Comparison of ENCODE assay signal across 12 cellular contexts in the genomic region with DNA sequence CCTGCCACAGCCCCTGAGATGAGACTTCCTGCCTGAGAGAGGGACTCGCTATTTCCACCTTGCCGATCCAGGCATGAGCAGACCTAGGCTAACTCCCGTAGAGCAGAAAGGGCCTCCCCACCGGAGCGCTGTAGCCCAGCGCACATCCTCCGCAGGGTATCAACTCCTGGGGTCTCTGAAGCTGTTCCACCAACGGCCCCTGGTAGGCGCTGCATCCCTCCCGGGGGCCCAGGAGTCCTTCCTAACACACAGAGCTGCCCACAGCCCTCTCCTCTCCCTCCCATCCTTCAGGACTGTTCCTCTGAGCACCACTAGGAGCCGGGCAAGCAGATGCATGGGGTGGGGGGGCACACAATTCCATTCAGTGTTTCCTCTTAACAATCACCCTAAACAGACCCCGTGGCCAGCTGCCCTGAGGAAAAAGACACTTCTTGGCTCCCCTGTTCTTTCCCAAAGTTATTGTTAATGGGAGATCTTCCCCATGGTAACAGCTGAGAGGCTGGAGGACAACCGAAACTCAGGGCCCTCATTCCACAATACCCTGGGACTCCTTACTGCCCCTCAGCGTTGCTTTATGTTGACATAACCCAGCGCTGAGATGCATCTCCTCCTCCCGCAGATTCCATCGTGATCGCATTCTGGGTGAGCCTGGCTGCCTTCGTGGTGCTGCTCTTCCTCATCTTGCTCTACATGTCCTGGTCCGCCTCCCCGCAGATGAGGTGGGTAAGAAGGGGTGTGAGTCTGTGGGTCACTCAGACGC. TPM values are rescaled to one million over a fixed set of nuclear protein-coding genes. Genes with fewer than 3 reads are reported as not detected.
DNase-seq lines count a peak whose midpoint lies in the region; TF ChIP-seq lines count a peak whose summit lies in the region.
"Had no signal": no experiment of that assay in that cellular context is flagged by ENCODE, and none has a peak within 500 bp of the region (broad histone marks: within the 10 kb centered on the region; RNA-seq: fewer than 3 reads in every experiment).

No MANE protein-coding gene starts in this region.

- no peaks in the 10 kb centered on the region for H3K27me3 Mint-ChIP-seq in activated naive CD4-positive, alpha-beta T cell treated with anti-CD3 and anti-CD28 coated beads, Interleukin-2, amount 10 ng/mL, durations not matched to agents 7 days and 5 days

- peaks cover 3% of the 10 kb centered on the region for H3K36me3 Mint-ChIP-seq in activated naive CD4-positive, alpha-beta T cell treated with anti-CD3 and anti-CD28 coated beads, Interleukin-2, amount 10 ng/mL, durations not matched to agents 7 days and 5 days

- no peaks in the 10 kb centered on the region for H3K9me3 ChIP-seq in right atrium auricular region
- H3K9me3 ChIP-seq: gastroesophageal sphincter had no signal

- no peaks in the 10 kb centered on the region for H3K4me1 ChIP-seq in right atrium auricular region
- H3K4me1 ChIP-seq: gastroesophageal sphincter had no signal

- H3K4me1 Mint-ChIP-seq in activated naive CD4-positive, alpha-beta T cell treated with anti-CD3 and anti-CD28 coated beads, Interleukin-2, amount 10 ng/mL, durations not matched to agents 7 days and 5 days, result peaks cover 3% of the 10 kb centered on the region

- H3K36me3 ChIP-seq in H7 (replicated peaks; ENCODE audit: control insufficient read depth, insufficient read depth, low read length), result no peaks in the 10 kb centered on the region
- no peaks in the 10 kb centered on the region for H3K36me3 ChIP-seq in right atrium auricular region

- H3K4me3 ChIP-seq in H7 (ENCODE audit: insufficient read depth, low read depth, low read length) (no peak overlapping the region), right atrium auricular region (no peak overlapping the region)
- H3K4me3 ChIP-seq: gastroesophageal sphincter had no signal

- no peak overlapping the region for H3K4me3 Mint-ChIP-seq in activated naive CD4-positive, alpha-beta T cell treated with anti-CD3 and anti-CD28 coated beads, Interleukin-2, amount 10 ng/mL, durations not matched to agents 7 days and 5 days

- peak overlapping the region; percentile 69 for H3K27ac ChIP-seq in angular gyrus (ENCODE audit: low read depth, low read length)
- H3K27ac ChIP-seq in right atrium auricular region, result no peak overlapping the region

- H3K9me3 Mint-ChIP-seq in activated naive CD4-positive, alpha-beta T cell treated with anti-CD3 and anti-CD28 coated beads, Interleukin-2, amount 10 ng/mL, durations not matched to agents 7 days and 5 days, result no peaks in the 10 kb centered on the region

- no peaks in the 10 kb centered on the region for H3K27me3 ChIP-seq in H7 (ENCODE audit: control insufficient read depth, insufficient read depth, low read length)
- H3K27me3 ChIP-seq in right atrium auricular region, result no peaks in the 10 kb centered on the region
- H3K27me3 ChIP-seq: gastroesophageal sphincter had no signal

- DNase-seq in H7 (peak; percentile 88), right atrium auricular region (ENCODE audit: low spot score) (peak; percentile 28), putamen (ENCODE audit: low spot score) (peak; percentile 94), DMS153 treated with DMSO at 0.1 percent for 48 hours (lab: John Stamatoyannopoulos, UW; ENCODE audit: unreplicated experiment) (no peak)
- DNase-seq in stimulated activated CD4-positive, alpha-beta T cell treated with anti-CD3 and anti-CD28 coated beads, Interleukin-2, amount 100 ng/mL, for 48 hours, result no peak
- no peak for DNase-seq in activated naive CD4-positive, alpha-beta T cell treated with anti-CD3 and anti-CD28 coated beads, Interleukin-2, amount 10 ng/mL, durations not matched to agents 7 days and 5 days
- no peak for DNase-seq in activated CD4-positive, alpha-beta T cell treated with anti-CD3 and anti-CD28 coated beads, Interleukin-2, amount 50 U/mL, for 4 hours
- DNase-seq: activated gamma-delta T cell treated with Interleukin-2 at 50 U/mL for 16 hours, NCI-H226 had no signal

- CTCF ChIA-PET in activated naive CD4-positive, alpha-beta T cell treated with anti-CD3 and anti-CD28 coated beads, Interleukin-2, amount 10 ng/mL, durations not matched to agents 7 days and 5 days (lab: Charles Lee), result no interaction called here

- peak in 1 of 2 donors; percentile 50 for TF ChIP-seq CTCF in right atrium auricular region (IDR thresholded peaks at IDR 0.05)

- no peak overlapping the region for H3K27ac Mint-ChIP-seq in activated naive CD4-positive, alpha-beta T cell treated with anti-CD3 and anti-CD28 coated beads, Interleukin-2, amount 10 ng/mL, durations not matched to agents 7 days and 5 days

RNA-seq across cellular contexts. Expression of a gene that starts 7.5 kb away (rescaled TPM):
- not detected in 2 replicates for total RNA-seq in H7 (2014; rRNA removed; shearing (Covaris generic))
- total RNA-seq in right atrium auricular region, result 1 to 10 TPM in 1 of 2 donors, not detected in 1; 5.3 TPM
- total RNA-seq: gastroesophageal sphincter, renal cortical epithelial cell had no signal

RNA-seq across cellular contexts. Expression of a gene that starts 27.4 kb away (rescaled TPM):
- 54.5 and 56.6 TPM in 2 replicates for total RNA-seq in H7 (2014; rRNA removed; shearing (Covaris generic))
- 1 to 10 TPM; 2.3 to 2.5 TPM for total RNA-seq in right atrium auricular region

Comparison
In these comparisons a context has a peak if more than half of its experiments do, and no peak if none do; other contexts are left out.
1. DNase-seq: peak in H7 (single experiment), right atrium auricular region (single experiment) and putamen (single experiment); none in stimulated activated CD4-positive, alpha-beta T cell treated with anti-CD3 and anti-CD28 coated beads, Interleukin-2, amount 100 ng/mL, for 48 hours (0 of 2), activated naive CD4-positive, alpha-beta T cell treated with anti-CD3 and anti-CD28 coated beads, Interleukin-2, amount 10 ng/mL, durations not matched to agents 7 days and 5 days (single experiment), activated CD4-positive, alpha-beta T cell treated with anti-CD3 and anti-CD28 coated beads, Interleukin-2, amount 50 U/mL, for 4 hours (0 of 2) and DMS153 treated with DMSO at 0.1 percent for 48 hours (single experiment).
2. RNA of a gene that starts 27.4 kb away (total RNA-seq): 54.5 to 56.6 TPM in H7; 2.3 to 2.5 TPM in right atrium auricular region; every median in the first group is over 10 times any median in the second.